17 cellular contexts compared by ENCODE assay signal in genomic region chr2:43070039-43070438, GRCh38.
A peak's percentile ranks its signal among the peaks of the same experiment; 100 is the strongest.
DNase-seq lines count a peak whose midpoint lies in the region; ATAC-seq and TF ChIP-seq lines count a peak whose summit lies in the region.
"Had no signal": no experiment of that assay in that cellular context is flagged by ENCODE, and none has a peak within 500 bp of the region (broad histone marks: within the 10 kb centered on the region; RNA-seq: fewer than 3 reads in every experiment).

No MANE protein-coding gene starts in this region.

- no peaks in the 10 kb centered on the region for H4K20me1 ChIP-seq in neural progenitor cell (ENCODE audit: low read depth)

- H3K4me2 ChIP-seq in neural progenitor cell: no peak overlapping the region

- no peak for TF ChIP-seq POLR2A in vagina (IDR thresholded peaks at IDR 0.05)

- H3K36me3 ChIP-seq in mucosa of descending colon (ENCODE audit: low read depth) (no peaks in the 10 kb centered on the region), vagina (no peaks in the 10 kb centered on the region), neural progenitor cell (no peaks in the 10 kb centered on the region)

- H3K27me3 Mint-ChIP-seq in neural progenitor cell (ENCODE audit: insufficient read depth, low read depth): peaks cover 8% of the 10 kb centered on the region
- H3K27me3 Mint-ChIP-seq: activated naive CD8-positive, alpha-beta T cell treated with anti-CD3 and anti-CD28 coated beads, Interleukin-2, amount 10 ng/mL, durations not matched to agents 7 days and 5 days; IgD-negative memory B cell; naive thymus-derived CD8-positive, alpha-beta T cell had no signal

- H3K9me3 Mint-ChIP-seq in neural progenitor cell: no peaks in the 10 kb centered on the region
- H3K9me3 Mint-ChIP-seq: activated naive CD8-positive, alpha-beta T cell treated with anti-CD3 and anti-CD28 coated beads, Interleukin-2, amount 10 ng/mL, durations not matched to agents 7 days and 5 days; IgD-negative memory B cell; naive thymus-derived CD8-positive, alpha-beta T cell had no signal

- H3K27me3 ChIP-seq in vagina (no peaks in the 10 kb centered on the region), neural progenitor cell (no peaks in the 10 kb centered on the region)

- no peaks in the 10 kb centered on the region for H3K36me3 Mint-ChIP-seq in neural progenitor cell
- H3K36me3 Mint-ChIP-seq: activated naive CD8-positive, alpha-beta T cell treated with anti-CD3 and anti-CD28 coated beads, Interleukin-2, amount 10 ng/mL, durations not matched to agents 7 days and 5 days had no signal

- H3K79me2 ChIP-seq in neural progenitor cell (ENCODE audit: low read depth): no peaks in the 10 kb centered on the region

- TF ChIP-seq CTCF in mucosa of descending colon (IDR thresholded peaks at IDR 0.05): no peak
- TF ChIP-seq CTCF in vagina (IDR thresholded peaks at IDR 0.05): no peak
- no peak for TF ChIP-seq CTCF in neural progenitor cell (IDR thresholded peaks at IDR 0.05)

- intact Hi-C loops in mucosa of descending colon (cut with DNase I, micrococcal nuclease): no loop called here
- intact Hi-C loops in vagina (cut with DNase I): loop anchor here (5.0 kb wide), 1 partner anchor 157 kb away; the partner anchor contains the start of gene ZFP36L2

- ATAC-seq in esophagus mucosa: peak; percentile 19
- ATAC-seq in mucosa of descending colon: peak; percentile 76
- ATAC-seq in GM18873 (IDR thresholded peaks at IDR 0.05; ENCODE audit: low FRiP score, unreplicated experiment): no peak
- ATAC-seq: naive thymus-derived CD8-positive, alpha-beta T cell had no signal

- peak overlapping the region; percentile 80 for H3K27ac ChIP-seq in vagina
- H3K27ac ChIP-seq in neural progenitor cell: no peak overlapping the region
- H3K27ac ChIP-seq: 22Rv1, VCaP had no signal

- H3F3A ChIP-seq in neural progenitor cell (ENCODE audit: low read depth): peaks cover 31% of the 10 kb centered on the region

- peaks cover 61% of the 10 kb centered on the region for H3K4me1 Mint-ChIP-seq in neural progenitor cell
- H3K4me1 Mint-ChIP-seq: activated naive CD8-positive, alpha-beta T cell treated with anti-CD3 and anti-CD28 coated beads, Interleukin-2, amount 10 ng/mL, durations not matched to agents 7 days and 5 days; IgD-negative memory B cell had no signal

- no peak overlapping the region for H3K9ac ChIP-seq in neural progenitor cell

- no peaks in the 10 kb centered on the region for H3K9me3 ChIP-seq in mucosa of descending colon
- H3K9me3 ChIP-seq in vagina: no peaks in the 10 kb centered on the region
- H3K9me3 ChIP-seq in neural progenitor cell (ENCODE audit: low read depth): no peaks in the 10 kb centered on the region

- H2AFZ ChIP-seq in neural progenitor cell (replicated peaks): no peak overlapping the region

- no peak overlapping the region for H3K4me3 ChIP-seq in mucosa of descending colon
- H3K4me3 ChIP-seq in vagina: no peak overlapping the region
- H3K4me3 ChIP-seq in neural progenitor cell: no peak overlapping the region

- no peak overlapping the region for H3K27ac Mint-ChIP-seq in neural progenitor cell
- H3K27ac Mint-ChIP-seq: activated naive CD8-positive, alpha-beta T cell treated with anti-CD3 and anti-CD28 coated beads, Interleukin-2, amount 10 ng/mL, durations not matched to agents 7 days and 5 days had no signal

- DNase-seq in DMS53 (lab: John Stamatoyannopoulos, UW): peak; percentile 5
- no peak for DNase-seq in DMS53 treated with DMSO at 0.1 percent for 48 hours (lab: John Stamatoyannopoulos, UW; ENCODE audit: unreplicated experiment)
- peak in 2 of 3 donors; percentile 52 to 63 for DNase-seq in mucosa of descending colon
- DNase-seq in vagina (ENCODE audit: extremely low spot score in 2 of 2): no peak
- no peak for DNase-seq in RKO (ENCODE audit: low spot score)
- DNase-seq in neural progenitor cell (ENCODE audit: low spot score): no peak
- DNase-seq: activated CD8-positive, alpha-beta memory T cell treated with anti-CD3 and anti-CD28 coated beads, Interleukin-2, amount 50 U/mL, for 48 hours; activated naive CD8-positive, alpha-beta T cell treated with anti-CD3 and anti-CD28 coated beads, Interleukin-2, amount 10 ng/mL, durations not matched to agents 7 days and 5 days; cortex of kidney; NCI-H146; NCI-H748 treated with DMSO at 0.1 percent for 48 hours had no signal

- H3K4me1 ChIP-seq in mucosa of descending colon (ENCODE audit: low read depth) (no peaks in the 10 kb centered on the region), vagina (peaks cover 58% of the 10 kb centered on the region), neural progenitor cell (peaks cover 41% of the 10 kb centered on the region)

- H3K4me3 Mint-ChIP-seq in neural progenitor cell: no peak overlapping the region
- H3K4me3 Mint-ChIP-seq: activated naive CD8-positive, alpha-beta T cell treated with anti-CD3 and anti-CD28 coated beads, Interleukin-2, amount 10 ng/mL, durations not matched to agents 7 days and 5 days; IgD-negative memory B cell; naive thymus-derived CD8-positive, alpha-beta T cell had no signal

Comparison
In these comparisons a context has a peak if more than half of its experiments do, and no peak if none do; other contexts are left out.
1. DNase-seq: peak in DMS53 (single experiment) and mucosa of descending colon (2 of 3); none in DMS53 treated with DMSO at 0.1 percent for 48 hours (single experiment), vagina (0 of 2), RKO (single experiment) and neural progenitor cell (single experiment).